9 cellular contexts compared by ENCODE assay signal in genomic region chr13:59680429-59681024, GRCh38.
A peak's percentile ranks its signal among the peaks of the same experiment; 100 is the strongest.
DNase-seq lines count a peak whose midpoint lies in the region; ATAC-seq and FAIRE-seq lines count a peak whose summit lies in the region.
"Had no signal": no experiment of that assay in that cellular context is flagged by ENCODE, and none has a peak within 500 bp of the region (broad histone marks: within the 10 kb centered on the region; RNA-seq: fewer than 3 reads in every experiment).

No MANE protein-coding gene starts in this region.

- no peaks in the 10 kb centered on the region for H3K9me3 ChIP-seq in SK-N-MC (ENCODE audit: low read depth, low read length)

- no peak overlapping the region for H3K9ac ChIP-seq in SK-N-MC (ENCODE audit: insufficient read length)

- H3K36me3 ChIP-seq in SK-N-MC (ENCODE audit: insufficient read depth, low read length): no peaks in the 10 kb centered on the region

- FAIRE-seq in G401.6 (lab: Jason Lieb, UNC) (peak; percentile 87), islet of Langerhans (lab: Jason Lieb, UNC) (peak; percentile 78)

- no peak for DNase-seq in SK-N-MC (ENCODE audit: low read depth, low spot score)
- no peak for DNase-seq in NK-92 (lab: John Stamatoyannopoulos, UW; ENCODE audit: unreplicated experiment)
- no peak for DNase-seq in DMS79 treated with DMSO at 0.1 percent for 48 hours (lab: John Stamatoyannopoulos, UW)
- no peak for DNase-seq in NCI-H1436 treated with DMSO at 0.1 percent for 48 hours (lab: John Stamatoyannopoulos, UW)

- peak; percentile 70 for ATAC-seq in HG03175 (IDR thresholded peaks at IDR 0.05; ENCODE audit: unreplicated experiment)
- no peak for ATAC-seq in GM19035 (IDR thresholded peaks at IDR 0.05; ENCODE audit: unreplicated experiment)
- ATAC-seq: naive thymus-derived CD8-positive, alpha-beta T cell had no signal

- H3K27ac ChIP-seq in SK-N-MC: peak overlapping the region; percentile 86

- H3K4me3 ChIP-seq in SK-N-MC: no peak overlapping the region
